ENCODE assay signal across 8 cellular contexts in the genomic region with DNA sequence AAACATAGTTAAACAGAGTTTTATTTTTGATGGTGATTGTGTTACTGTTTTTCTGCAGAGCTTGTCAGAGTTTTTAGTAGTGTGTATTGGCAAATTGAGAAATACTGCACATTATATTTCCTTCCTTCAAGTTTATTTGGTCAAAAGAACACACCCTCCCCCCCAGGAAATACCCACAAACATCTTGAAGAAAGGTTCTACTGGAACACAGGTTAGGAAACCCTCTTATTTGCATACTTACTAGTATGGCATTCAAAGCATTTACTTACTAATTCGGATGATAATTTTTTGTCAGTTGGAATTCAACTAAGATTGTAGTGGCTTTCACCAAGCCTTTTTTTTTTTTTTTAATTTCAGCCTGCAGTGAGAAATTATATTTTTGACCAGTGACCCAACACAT. TPM values are rescaled to one million over a fixed set of nuclear protein-coding genes. Genes with fewer than 3 reads are reported as not detected.
DNase-seq lines count a peak whose midpoint lies in the region; ATAC-seq, FAIRE-seq and TF ChIP-seq lines count a peak whose summit lies in the region.
"Had no signal": no experiment of that assay in that cellular context is flagged by ENCODE, and none has a peak within 500 bp of the region (broad histone marks: within the 10 kb centered on the region; RNA-seq: fewer than 3 reads in every experiment).

No MANE protein-coding gene starts in this region.

- FAIRE-seq in HTR-8/SVneo (lab: Jason Lieb, UNC): no peak

- no peaks in the 10 kb centered on the region for H3K27me3 ChIP-seq in prostate gland (replicated peaks; ENCODE audit: insufficient read depth)

- WGBS in prostate gland: 56% methylated on average over 1 of the region's 1 CpG

- H3K4me1 ChIP-seq in prostate gland (replicated peaks): peaks cover 6% of the 10 kb centered on the region

- H3K9me3 Mint-ChIP-seq in activated T-helper 1 cell treated with anti-CD3 and anti-CD28 coated beads, Interleukin-12 subunit alpha, Interleukin-12 subunit beta, Interleukin-2, Interleukin-4 antibody, amounts not matched to agents 30 ng/mL and 10 ng/mL and 1 ng/mL, durations not matched to agents 14 hours and 24 hours and 36 hours: no peaks in the 10 kb centered on the region
- H3K9me3 Mint-ChIP-seq in nephron progenitor cell: no peaks in the 10 kb centered on the region

- no peak for DNase-seq in activated T-helper 1 cell treated with anti-CD3 and anti-CD28 coated beads, Interleukin-12 subunit alpha, Interleukin-12 subunit beta, Interleukin-2, Interleukin-4 antibody, amounts not matched to agents 30 ng/mL and 10 ng/mL and 1 ng/mL, durations not matched to agents 14 hours and 24 hours and 36 hours (ENCODE audit: low spot score)
- DNase-seq in nephron progenitor cell (no peak), prostate gland (ENCODE audit: low spot score) (no peak), HTR-8/SVneo (ENCODE audit: insufficient read length, low spot score) (no peak)
- DNase-seq in stimulated activated CD4-positive, alpha-beta T cell treated with anti-CD3 and anti-CD28 coated beads, Interleukin-12 subunit alpha, Interleukin-12 subunit beta, amount 100 ng/mL, for 4 hours: no peak
- DNase-seq: OCI-M1 had no signal

- no peak for TF ChIP-seq POLR2A in prostate gland (IDR thresholded peaks at IDR 0.05)

- H3K9me3 ChIP-seq in prostate gland: no peaks in the 10 kb centered on the region

- intact Hi-C loops in activated T-helper 1 cell treated with anti-CD3 and anti-CD28 coated beads, Interleukin-12 subunit alpha, Interleukin-12 subunit beta, Interleukin-2, Interleukin-4 antibody, amounts not matched to agents 30 ng/mL and 10 ng/mL and 1 ng/mL, durations not matched to agents 14 hours and 24 hours and 36 hours (cut with micrococcal nuclease): no loop called here
- intact Hi-C loops in prostate gland (cut with DNase I): no loop called here

- no peak for TF ChIP-seq CTCF in nephron progenitor cell (IDR thresholded peaks at IDR 0.05)
- TF ChIP-seq CTCF in prostate gland (IDR thresholded peaks at IDR 0.05): no peak

- peaks cover 55% of the 10 kb centered on the region for H3K36me3 Mint-ChIP-seq in activated T-helper 1 cell treated with anti-CD3 and anti-CD28 coated beads, Interleukin-12 subunit alpha, Interleukin-12 subunit beta, Interleukin-2, Interleukin-4 antibody, amounts not matched to agents 30 ng/mL and 10 ng/mL and 1 ng/mL, durations not matched to agents 14 hours and 24 hours and 36 hours (ENCODE audit: low read depth)
- H3K36me3 Mint-ChIP-seq in nephron progenitor cell (ENCODE audit: low read depth): peaks cover 32% of the 10 kb centered on the region

- H3K36me3 ChIP-seq in prostate gland: no peaks in the 10 kb centered on the region

- peak overlapping the region; percentile 87 for H3K27ac Mint-ChIP-seq in activated T-helper 1 cell treated with anti-CD3 and anti-CD28 coated beads, Interleukin-12 subunit alpha, Interleukin-12 subunit beta, Interleukin-2, Interleukin-4 antibody, amounts not matched to agents 30 ng/mL and 10 ng/mL and 1 ng/mL, durations not matched to agents 14 hours and 24 hours and 36 hours
- H3K27ac Mint-ChIP-seq in nephron progenitor cell: peak overlapping the region; percentile 19

- H3K27me3 Mint-ChIP-seq in activated T-helper 1 cell treated with anti-CD3 and anti-CD28 coated beads, Interleukin-12 subunit alpha, Interleukin-12 subunit beta, Interleukin-2, Interleukin-4 antibody, amounts not matched to agents 30 ng/mL and 10 ng/mL and 1 ng/mL, durations not matched to agents 14 hours and 24 hours and 36 hours (ENCODE audit: insufficient read depth): no peaks in the 10 kb centered on the region
- peaks cover 2% of the 10 kb centered on the region for H3K27me3 Mint-ChIP-seq in nephron progenitor cell (ENCODE audit: low read depth, poor library complexity)

- H3K4me3 Mint-ChIP-seq in activated T-helper 1 cell treated with anti-CD3 and anti-CD28 coated beads, Interleukin-12 subunit alpha, Interleukin-12 subunit beta, Interleukin-2, Interleukin-4 antibody, amounts not matched to agents 30 ng/mL and 10 ng/mL and 1 ng/mL, durations not matched to agents 14 hours and 24 hours and 36 hours: peak overlapping the region; percentile 73
- H3K4me3 Mint-ChIP-seq in nephron progenitor cell: no peak overlapping the region

- H3K4me3 ChIP-seq in prostate gland: no peak overlapping the region

- H3K4me1 Mint-ChIP-seq in activated T-helper 1 cell treated with anti-CD3 and anti-CD28 coated beads, Interleukin-12 subunit alpha, Interleukin-12 subunit beta, Interleukin-2, Interleukin-4 antibody, amounts not matched to agents 30 ng/mL and 10 ng/mL and 1 ng/mL, durations not matched to agents 14 hours and 24 hours and 36 hours (ENCODE audit: low read depth): peaks cover 80% of the 10 kb centered on the region
- peaks cover 49% of the 10 kb centered on the region for H3K4me1 Mint-ChIP-seq in nephron progenitor cell

- ATAC-seq in GM18502 (IDR thresholded peaks at IDR 0.05; ENCODE audit: poor library complexity, unreplicated experiment) (peak; percentile 69), HG03103 (IDR thresholded peaks at IDR 0.05; ENCODE audit: low read depth, unreplicated experiment) (peak; percentile 56)

- no peak overlapping the region for H3K27ac ChIP-seq in prostate gland

RNA-seq across cellular contexts. Expression of gene CAB39, which starts 9.1 kb away (rescaled TPM):
- 168 and 170 TPM in 2 replicates for total RNA-seq in activated T-helper 1 cell treated with anti-CD3 and anti-CD28 coated beads, Interleukin-12 subunit alpha, Interleukin-12 subunit beta, Interleukin-2, Interleukin-4 antibody, amounts not matched to agents 30 ng/mL and 10 ng/mL and 1 ng/mL, durations not matched to agents 14 hours and 24 hours and 36 hours
- total RNA-seq in prostate gland: 100 to 1,000 TPM in 1 of 2 donors, 10 to 100 TPM in 1; 75.4 to 105 TPM
